ENCODE assay signal across 27 cellular contexts in genomic region chr10:123564631-123565030, GRCh38.
"Had no signal": no experiment of that assay in that cellular context is flagged by ENCODE, and none has a peak within 500 bp of the region (broad histone marks: within the 10 kb centered on the region; RNA-seq: fewer than 3 reads in every experiment).

No MANE protein-coding gene starts in this region.

- H3K4me3 Mint-ChIP-seq: activated CD4-positive, alpha-beta memory T cell treated with anti-CD3 and anti-CD28 coated beads, Interleukin-2, amount 10 ng/mL, durations not matched to agents 7 days and 5 days; activated CD4-positive, alpha-beta T cell treated with anti-CD3 and anti-CD28 coated beads, Interleukin-2, amount 10 ng/mL, durations not matched to agents 7 days and 5 days; activated naive CD4-positive, alpha-beta T cell treated with anti-CD3 and anti-CD28 coated beads, Interleukin-2, amount 10 ng/mL, durations not matched to agents 7 days and 5 days; activated naive CD8-positive, alpha-beta T cell treated with anti-CD3 and anti-CD28 coated beads, Interleukin-2, amount 10 ng/mL, durations not matched to agents 7 days and 5 days; activated T-cell treated with anti-CD3 and anti-CD28 coated beads, Interleukin-2, amount 50 U/mL, for 72 hours; central memory CD8-positive, alpha-beta T cell; effector memory CD8-positive, alpha-beta T cell; WTC11 had no signal

- H3K9me3 ChIP-seq: esophagus squamous epithelium, gastroesophageal sphincter, heart right ventricle had no signal

- H3K4me3 ChIP-seq: esophagus squamous epithelium, gastroesophageal sphincter, heart right ventricle had no signal

- H3K27ac Mint-ChIP-seq: activated CD4-positive, alpha-beta memory T cell treated with anti-CD3 and anti-CD28 coated beads, Interleukin-2, amount 10 ng/mL, durations not matched to agents 7 days and 5 days; activated CD4-positive, alpha-beta T cell treated with anti-CD3 and anti-CD28 coated beads, Interleukin-2, amount 10 ng/mL, durations not matched to agents 7 days and 5 days; activated naive CD4-positive, alpha-beta T cell treated with anti-CD3 and anti-CD28 coated beads, Interleukin-2, amount 10 ng/mL, durations not matched to agents 7 days and 5 days; activated naive CD4-positive, alpha-beta T cell treated with anti-CD3 and anti-CD28 coated beads, Interleukin-2, amount 50 U/mL, for 72 hours; activated naive CD8-positive, alpha-beta T cell treated with anti-CD3 and anti-CD28 coated beads, Interleukin-2, amount 10 ng/mL, durations not matched to agents 7 days and 5 days; activated T-cell treated with anti-CD3 and anti-CD28 coated beads, Interleukin-2, amount 50 U/mL, for 72 hours; effector memory CD8-positive, alpha-beta T cell; WTC11 had no signal

- ATAC-seq: activated naive CD4-positive, alpha-beta T cell treated with anti-CD3 and anti-CD28 coated beads, Interleukin-2, amount 50 U/mL, for 72 hours; activated T-cell treated with anti-CD3 and anti-CD28 coated beads, Interleukin-2, amount 50 U/mL, for 72 hours; effector memory CD8-positive, alpha-beta T cell; gastroesophageal sphincter; heart right ventricle; WTC11 had no signal

- H3K4me1 Mint-ChIP-seq: activated CD4-positive, alpha-beta memory T cell treated with anti-CD3 and anti-CD28 coated beads, Interleukin-2, amount 10 ng/mL, durations not matched to agents 7 days and 5 days; activated CD4-positive, alpha-beta T cell treated with anti-CD3 and anti-CD28 coated beads, Interleukin-2, amount 10 ng/mL, durations not matched to agents 7 days and 5 days; activated naive CD4-positive, alpha-beta T cell treated with anti-CD3 and anti-CD28 coated beads, Interleukin-2, amount 10 ng/mL, durations not matched to agents 7 days and 5 days; activated naive CD8-positive, alpha-beta T cell treated with anti-CD3 and anti-CD28 coated beads, Interleukin-2, amount 10 ng/mL, durations not matched to agents 7 days and 5 days had no signal

- H3K27me3 Mint-ChIP-seq: activated CD4-positive, alpha-beta memory T cell treated with anti-CD3 and anti-CD28 coated beads, Interleukin-2, amount 10 ng/mL, durations not matched to agents 7 days and 5 days had no signal

- DNase-seq: activated CD4-positive, alpha-beta memory T cell treated with anti-CD3 and anti-CD28 coated beads, Interleukin-2, amount 10 ng/mL, durations not matched to agents 7 days and 5 days; activated CD4-positive, alpha-beta T cell treated with anti-CD3 and anti-CD28 coated beads for 1 hour; activated CD4-positive, alpha-beta T cell treated with anti-CD3 and anti-CD28 coated beads for 4 hours; activated CD4-positive, alpha-beta T cell treated with anti-CD3 and anti-CD28 coated beads, Interleukin-2, amount 10 ng/mL, durations not matched to agents 7 days and 5 days; activated CD4-positive, alpha-beta T cell treated with anti-CD3 and anti-CD28 coated beads, Interleukin-2, amount 50 U/mL, for 4 hours; activated gamma-delta T cell; activated naive CD4-positive, alpha-beta T cell; activated naive CD4-positive, alpha-beta T cell treated with anti-CD3 and anti-CD28 coated beads, Interleukin-2, amount 10 ng/mL, durations not matched to agents 7 days and 5 days; activated naive CD8-positive, alpha-beta T cell treated with anti-CD3 and anti-CD28 coated beads, Interleukin-2, amount 10 ng/mL, durations not matched to agents 7 days and 5 days; activated T-cell treated with anti-CD3 and anti-CD28 coated beads, Interleukin-2, amount 50 U/mL, for 1 hour; activated T-cell treated with anti-CD3 and anti-CD28 coated beads, Interleukin-2, amount 50 U/mL, for 72 hours; anterior cingulate cortex; brain microvascular endothelial cell; cortex of kidney; dermis blood vessel endothelial cell; effector CD4-positive, alpha-beta T cell; effector memory CD8-positive, alpha-beta T cell; esophagus squamous epithelium; foreskin melanocyte; heart right ventricle; T-helper 2 cell had no signal

- H3K27me3 ChIP-seq: brain microvascular endothelial cell had no signal

- H3K9me3 Mint-ChIP-seq: activated CD4-positive, alpha-beta memory T cell treated with anti-CD3 and anti-CD28 coated beads, Interleukin-2, amount 10 ng/mL, durations not matched to agents 7 days and 5 days; activated CD4-positive, alpha-beta T cell treated with anti-CD3 and anti-CD28 coated beads, Interleukin-2, amount 10 ng/mL, durations not matched to agents 7 days and 5 days; activated naive CD4-positive, alpha-beta T cell treated with anti-CD3 and anti-CD28 coated beads, Interleukin-2, amount 10 ng/mL, durations not matched to agents 7 days and 5 days; activated naive CD4-positive, alpha-beta T cell treated with anti-CD3 and anti-CD28 coated beads, Interleukin-2, amount 50 U/mL, for 72 hours; activated naive CD8-positive, alpha-beta T cell treated with anti-CD3 and anti-CD28 coated beads, Interleukin-2, amount 10 ng/mL, durations not matched to agents 7 days and 5 days; activated T-cell treated with anti-CD3 and anti-CD28 coated beads, Interleukin-2, amount 50 U/mL, for 72 hours; central memory CD8-positive, alpha-beta T cell; effector memory CD8-positive, alpha-beta T cell had no signal

- H3K27ac ChIP-seq: brain microvascular endothelial cell, epithelial cell of prostate, esophagus squamous epithelium, gastroesophageal sphincter, heart right ventricle, VCaP had no signal

- H3K36me3 Mint-ChIP-seq: activated naive CD4-positive, alpha-beta T cell treated with anti-CD3 and anti-CD28 coated beads, Interleukin-2, amount 10 ng/mL, durations not matched to agents 7 days and 5 days; activated naive CD4-positive, alpha-beta T cell treated with anti-CD3 and anti-CD28 coated beads, Interleukin-2, amount 50 U/mL, for 72 hours; activated naive CD8-positive, alpha-beta T cell treated with anti-CD3 and anti-CD28 coated beads, Interleukin-2, amount 10 ng/mL, durations not matched to agents 7 days and 5 days; WTC11 had no signal

- H3K36me3 ChIP-seq: brain microvascular endothelial cell, esophagus squamous epithelium, gastroesophageal sphincter, heart right ventricle had no signal
